9 cellular contexts compared by ENCODE assay signal in the genomic region with DNA sequence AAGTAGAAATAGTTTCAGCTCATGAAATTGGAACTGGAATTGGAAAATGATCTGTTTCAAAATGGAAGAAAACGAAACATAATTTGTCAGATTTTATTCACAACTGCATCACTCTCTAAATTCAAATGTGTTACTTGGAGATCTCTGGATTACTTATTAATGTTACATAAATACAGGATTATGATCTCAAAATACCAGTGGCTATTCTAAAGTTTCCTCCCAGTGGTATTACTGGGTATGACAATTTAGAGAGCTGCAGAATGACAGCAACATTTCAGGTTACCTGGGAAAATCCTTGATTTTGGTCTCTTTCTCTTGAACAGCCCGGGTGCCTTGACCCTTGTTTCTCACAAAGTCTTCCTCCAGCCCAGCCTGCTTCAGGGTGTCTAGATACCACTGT. TPM values are rescaled to one million over a fixed set of nuclear protein-coding genes. Genes with fewer than 3 reads are reported as not detected.
DNase-seq lines count a peak whose midpoint lies in the region; ATAC-seq, FAIRE-seq and TF ChIP-seq lines count a peak whose summit lies in the region.
"Had no signal": no experiment of that assay in that cellular context is flagged by ENCODE, and none has a peak within 500 bp of the region (broad histone marks: within the 10 kb centered on the region; RNA-seq: fewer than 3 reads in every experiment).

No MANE protein-coding gene starts in this region.

- CTCF ChIA-PET in CD4-positive, alpha-beta T cell (lab: Charles Lee) = interaction anchor here (0.5 to 1.1 kb wide), 4 partner anchors 14 to 207 kb away, joined by 3 to 4 read pairs (median 3); a partner anchor contains a TSS

- no peaks in the 10 kb centered on the region for H3K9me3 ChIP-seq in CD4-positive, alpha-beta T cell (ENCODE audit: control insufficient read depth, low read length)
- no peaks in the 10 kb centered on the region for H3K9me3 ChIP-seq in liver (ENCODE audit: control insufficient read depth in 4 of 4, low read length in 3 of 4)

- no peak overlapping the region for H3K4me3 Mint-ChIP-seq in CD4-positive, alpha-beta T cell

- intact Hi-C loops in CD4-positive, alpha-beta T cell (cut with DNase I, micrococcal nuclease) = no loop called here

- H3K9ac ChIP-seq in liver (ENCODE audit: low read depth in 1 of 2, low read length in 2 of 2) = no peak overlapping the region

- peaks cover 14% of the 10 kb centered on the region for H3K4me1 Mint-ChIP-seq in CD4-positive, alpha-beta T cell (ENCODE audit: low read depth)

- no peaks in the 10 kb centered on the region for H3K27me3 Mint-ChIP-seq in CD4-positive, alpha-beta T cell

- peak; percentile 49 for FAIRE-seq in HTR-8/SVneo (lab: Jason Lieb, UNC)

- POLR2A ChIA-PET in CD4-positive, alpha-beta T cell (lab: Charles Lee) = interaction anchor here (0.7 to 1.4 kb wide), 2 partner anchors 14 to 155 kb away, joined by 4 read pairs; a partner anchor contains a TSS

- peak; percentile 6 for TF ChIP-seq CTCF in CD4-positive, alpha-beta T cell (IDR thresholded peaks at IDR 0.05)
- TF ChIP-seq CTCF in astrocyte of the cerebellum (IDR thresholded peaks at IDR 0.05; ENCODE audit: low read depth, low read length, missing control alignments) (peak; percentile 31), liver (IDR thresholded peaks at IDR 0.05; ENCODE audit: low read depth, low read length, missing input control) (peak; percentile 22)

- no peak overlapping the region for H3K27ac Mint-ChIP-seq in CD4-positive, alpha-beta T cell

- peak in 1 of 2 donors; percentile 57 for TF ChIP-seq RAD21 in liver (IDR thresholded peaks at IDR 0.05)

- DNase-seq in CD4-positive, alpha-beta T cell = no peak
- DNase-seq in HTR-8/SVneo (ENCODE audit: insufficient read length, low spot score) (peak; percentile 52), astrocyte of the cerebellum (ENCODE audit: low read depth) (no peak), putamen (ENCODE audit: low spot score) (no peak), NCI-H748 (lab: John Stamatoyannopoulos, UW; ENCODE audit: unreplicated experiment) (no peak)
- DNase-seq: NCI-H2081 had no signal

- no peaks in the 10 kb centered on the region for H3K27me3 ChIP-seq in CD4-positive, alpha-beta T cell (ENCODE audit: control insufficient read depth, insufficient read depth, low read length)
- no peaks in the 10 kb centered on the region for H3K27me3 ChIP-seq in liver (ENCODE audit: control insufficient read depth in 4 of 4, insufficient read depth in 4 of 4, low read length in 3 of 4)

- no peak overlapping the region for H3K4me3 ChIP-seq in astrocyte of the cerebellum (ENCODE audit: low read depth, low read length)
- H3K4me3 ChIP-seq in liver (ENCODE audit: low read depth in 1 of 3, low read length in 3 of 3) = no peak overlapping the region

- WGBS in liver = 84% methylated on average over 2 of the region's 2 CpGs

- peaks cover 65% of the 10 kb centered on the region for H3K36me3 Mint-ChIP-seq in CD4-positive, alpha-beta T cell (ENCODE audit: low read depth)

- no peak for ATAC-seq in CD4-positive, alpha-beta T cell (ENCODE audit: poor library complexity)
- ATAC-seq in GM18861 (IDR thresholded peaks at IDR 0.05; ENCODE audit: unreplicated experiment) = no peak
- ATAC-seq in HG03280 (IDR thresholded peaks at IDR 0.05; ENCODE audit: unreplicated experiment) = no peak

- H3K36me3 ChIP-seq in liver (ENCODE audit: control insufficient read depth in 4 of 4, insufficient read depth in 3 of 4, low read depth in 1 of 4, low read length in 3 of 4) = peaks cover 0 to 49% (median 29%) of the 10 kb centered on the region in 4 donors

- peak overlapping the region; percentile 25 for H3K27ac ChIP-seq in CD4-positive, alpha-beta T cell (ENCODE audit: low read depth, low read length)
- H3K27ac ChIP-seq in liver (ENCODE audit: low read depth in 1 of 2, low read length in 2 of 2) = no peak overlapping the region

- H3K4me1 ChIP-seq in liver (ENCODE audit: control insufficient read depth in 4 of 4, insufficient read depth in 4 of 4, low read length in 3 of 4) = no peaks in the 10 kb centered on the region

- in situ Hi-C loops in astrocyte of the cerebellum (cut with HindIII; ENCODE audit: low sequenced_read_pairs) = no loop called here

- H3K9me3 Mint-ChIP-seq in CD4-positive, alpha-beta T cell = no peaks in the 10 kb centered on the region

TF ChIP-seq in liver, 16 proteins besides CTCF, POLR2A, EP300 and RAD21:
- TF ChIP-seq, protein P1, sequence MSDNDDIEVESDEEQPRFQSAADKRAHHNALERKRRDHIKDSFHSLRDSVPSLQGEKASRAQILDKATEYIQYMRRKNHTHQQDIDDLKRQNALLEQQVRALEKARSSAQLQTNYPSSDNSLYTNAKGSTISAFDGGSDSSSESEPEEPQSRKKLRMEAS (IDR thresholded peaks at IDR 0.05) = no peak
- TF ChIP-seq, protein P2, sequence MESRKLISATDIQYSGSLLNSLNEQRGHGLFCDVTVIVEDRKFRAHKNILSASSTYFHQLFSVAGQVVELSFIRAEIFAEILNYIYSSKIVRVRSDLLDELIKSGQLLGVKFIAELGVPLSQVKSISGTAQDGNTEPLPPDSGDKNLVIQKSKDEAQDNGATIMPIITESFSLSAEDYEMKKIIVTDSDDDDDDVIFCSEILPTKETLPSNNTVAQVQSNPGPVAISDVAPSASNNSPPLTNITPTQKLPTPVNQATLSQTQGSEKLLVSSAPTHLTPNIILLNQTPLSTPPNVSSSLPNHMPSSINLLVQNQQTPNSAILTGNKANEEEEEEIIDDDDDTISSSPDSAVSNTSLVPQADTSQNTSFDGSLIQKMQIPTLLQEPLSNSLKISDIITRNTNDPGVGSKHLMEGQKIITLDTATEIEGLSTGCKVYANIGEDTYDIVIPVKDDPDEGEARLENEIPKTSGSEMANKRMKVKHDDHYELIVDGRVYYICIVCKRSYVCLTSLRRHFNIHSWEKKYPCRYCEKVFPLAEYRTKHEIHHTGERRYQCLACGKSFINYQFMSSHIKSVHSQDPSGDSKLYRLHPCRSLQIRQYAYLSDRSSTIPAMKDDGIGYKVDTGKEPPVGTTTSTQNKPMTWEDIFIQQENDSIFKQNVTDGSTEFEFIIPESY (IDR thresholded peaks at IDR 0.05) = no peak
- TF ChIP-seq HNF4G (IDR thresholded peaks at IDR 0.05) = no peak
- no peak for TF ChIP-seq GABPA (IDR thresholded peaks at IDR 0.05 in 1 of 2, conservative IDR thresholded peaks at IDR 0.05 in 1 of 2)
- TF ChIP-seq SP1 (IDR thresholded peaks at IDR 0.05) = no peak
- no peak for TF ChIP-seq TAF1 (conservative IDR thresholded peaks at IDR 0.05)
- no peak for TF ChIP-seq HNF4A (conservative IDR thresholded peaks at IDR 0.05)
- TF ChIP-seq YY1 (IDR thresholded peaks at IDR 0.05) = no peak
- no peak for TF ChIP-seq NR2F2 (IDR thresholded peaks at IDR 0.05)
- no peak for TF ChIP-seq RXRA (IDR thresholded peaks at IDR 0.05)
- TF ChIP-seq, protein P3, sequence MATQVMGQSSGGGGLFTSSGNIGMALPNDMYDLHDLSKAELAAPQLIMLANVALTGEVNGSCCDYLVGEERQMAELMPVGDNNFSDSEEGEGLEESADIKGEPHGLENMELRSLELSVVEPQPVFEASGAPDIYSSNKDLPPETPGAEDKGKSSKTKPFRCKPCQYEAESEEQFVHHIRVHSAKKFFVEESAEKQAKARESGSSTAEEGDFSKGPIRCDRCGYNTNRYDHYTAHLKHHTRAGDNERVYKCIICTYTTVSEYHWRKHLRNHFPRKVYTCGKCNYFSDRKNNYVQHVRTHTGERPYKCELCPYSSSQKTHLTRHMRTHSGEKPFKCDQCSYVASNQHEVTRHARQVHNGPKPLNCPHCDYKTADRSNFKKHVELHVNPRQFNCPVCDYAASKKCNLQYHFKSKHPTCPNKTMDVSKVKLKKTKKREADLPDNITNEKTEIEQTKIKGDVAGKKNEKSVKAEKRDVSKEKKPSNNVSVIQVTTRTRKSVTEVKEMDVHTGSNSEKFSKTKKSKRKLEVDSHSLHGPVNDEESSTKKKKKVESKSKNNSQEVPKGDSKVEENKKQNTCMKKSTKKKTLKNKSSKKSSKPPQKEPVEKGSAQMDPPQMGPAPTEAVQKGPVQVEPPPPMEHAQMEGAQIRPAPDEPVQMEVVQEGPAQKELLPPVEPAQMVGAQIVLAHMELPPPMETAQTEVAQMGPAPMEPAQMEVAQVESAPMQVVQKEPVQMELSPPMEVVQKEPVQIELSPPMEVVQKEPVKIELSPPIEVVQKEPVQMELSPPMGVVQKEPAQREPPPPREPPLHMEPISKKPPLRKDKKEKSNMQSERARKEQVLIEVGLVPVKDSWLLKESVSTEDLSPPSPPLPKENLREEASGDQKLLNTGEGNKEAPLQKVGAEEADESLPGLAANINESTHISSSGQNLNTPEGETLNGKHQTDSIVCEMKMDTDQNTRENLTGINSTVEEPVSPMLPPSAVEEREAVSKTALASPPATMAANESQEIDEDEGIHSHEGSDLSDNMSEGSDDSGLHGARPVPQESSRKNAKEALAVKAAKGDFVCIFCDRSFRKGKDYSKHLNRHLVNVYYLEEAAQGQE (IDR thresholded peaks at IDR 0.05) = no peak
- TF ChIP-seq EGR1 (IDR thresholded peaks at IDR 0.05; ENCODE audit: low read depth in 2 of 2) = no peak

RNA-seq across cellular contexts. Expression of a gene that starts 14.2 kb away (rescaled TPM):
- 1 to 10 TPM; 1.5 to 1.7 TPM for total RNA-seq in CD4-positive, alpha-beta T cell
- total RNA-seq in liver = 1 to 10 TPM; 1.4 to 1.5 TPM
- polyA plus RNA-seq in liver = under 1 TPM; 0.79 to 0.96 TPM

RNA-seq across cellular contexts. Expression of a gene that starts 14.4 kb away (rescaled TPM):
- total RNA-seq in CD4-positive, alpha-beta T cell = 10 to 100 TPM; 37.1 to 38.9 TPM
- total RNA-seq in liver = 10 to 100 TPM; 12.6 to 17.1 TPM
- polyA plus RNA-seq in liver = 10 to 100 TPM; 19.9 to 33.7 TPM

RNA-seq across cellular contexts. Expression of a gene that starts 49.0 kb away (rescaled TPM):
- total RNA-seq in CD4-positive, alpha-beta T cell = 10 to 100 TPM; 74.3 to 81.1 TPM
- 10 to 100 TPM; 29.5 to 33.0 TPM for total RNA-seq in liver
- 10 to 100 TPM; 11.2 to 13.7 TPM for polyA plus RNA-seq in liver
